ENCODE assay signal across 9 cellular contexts in the genomic region with DNA sequence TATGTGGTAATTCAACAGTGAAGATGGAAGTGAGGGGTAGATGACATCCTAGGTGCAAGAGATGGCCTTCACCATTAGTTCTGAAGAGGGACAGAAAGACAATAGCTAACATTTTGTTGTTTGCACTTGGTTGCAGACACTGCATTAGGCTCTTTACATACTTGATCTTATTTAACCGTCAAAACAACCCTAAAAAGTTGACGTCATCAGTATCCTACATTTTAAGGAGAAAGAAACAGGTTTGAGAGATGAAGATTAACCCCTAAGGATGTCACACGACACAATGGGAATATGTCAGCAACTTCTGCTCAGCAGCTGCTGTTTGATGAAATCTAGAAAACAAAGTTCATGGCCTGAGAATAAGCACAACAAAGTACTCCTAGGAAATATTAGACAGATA.
"Had no signal": no experiment of that assay in that cellular context is flagged by ENCODE, and none has a peak within 500 bp of the region (broad histone marks: within the 10 kb centered on the region; RNA-seq: fewer than 3 reads in every experiment).

No MANE protein-coding gene starts in this region.

- H3K4me1 Mint-ChIP-seq: IgD-negative memory B cell had no signal

- H3K9ac ChIP-seq: KMS-11 had no signal

- H3K4me3 ChIP-seq: K562 had no signal

- H3K27ac ChIP-seq: HL-60, KMS-11 had no signal

- ATAC-seq: K562 had no signal

- FAIRE-seq: K562 had no signal

- DNase-seq: IMR-90, Karpas-422, Kasumi-1, KBM-7, KG1 had no signal

- H3K4me2 ChIP-seq: KMS-11 had no signal

- H3K27ac Mint-ChIP-seq: IgD-negative memory B cell had no signal

- H3K4me3 Mint-ChIP-seq: IgD-negative memory B cell had no signal

- H3K27me3 Mint-ChIP-seq: IgD-negative memory B cell had no signal

- H3K36me3 Mint-ChIP-seq: IgD-negative memory B cell had no signal
